ENCODE assay signal across 14 cellular contexts in genomic region chr6:14243617-14244016, GRCh38.
"Had no signal": no experiment of that assay in that cellular context is flagged by ENCODE, and none has a peak within 500 bp of the region (broad histone marks: within the 10 kb centered on the region; RNA-seq: fewer than 3 reads in every experiment).

No MANE protein-coding gene starts in this region.

- H3K36me3 ChIP-seq: ascending aorta, breast epithelium, left lung, pancreas had no signal

- H3K27me3 ChIP-seq: ascending aorta, breast epithelium, left lung, pancreas had no signal

- H3K4me3 ChIP-seq: ascending aorta, breast epithelium, left lung, pancreas had no signal

- DNase-seq: activated B cell treated with CpG ODN at 0.5 μM for 24 hours; activated CD4-positive, alpha-beta T cell treated with anti-CD3 and anti-CD28 coated beads, Interleukin-2, amount 50 U/mL, for 1 hour; activated CD8-positive, alpha-beta memory T cell treated with anti-CD3 and anti-CD28 coated beads for 24 hours; activated naive CD4-positive, alpha-beta T cell treated with Interleukin-2 at 50 U/mL for 16 hours; erythroblast; left lung; mammary epithelial cell; naive thymus-derived CD4-positive, alpha-beta T cell; pancreas; stimulated activated CD4-positive, alpha-beta T cell treated with anti-CD3 and anti-CD28 coated beads, Interleukin-12 subunit alpha, Interleukin-12 subunit beta, amount 100 ng/mL, for 4 hours; T-helper 17 cell had no signal

- H3K27ac ChIP-seq: ascending aorta, breast epithelium, left lung, pancreas had no signal

- H3K4me1 ChIP-seq: ascending aorta, breast epithelium, pancreas had no signal

- ATAC-seq: left lung; naive thymus-derived CD4-positive, alpha-beta T cell; pancreas; stimulated activated memory B cell treated with anti-CD40 and anti-IgM and Interleukin-4, amounts not matched to agents 10 μg/mL and 1 μg/mL and 100 μg/mL, for 72 hours; T-helper 17 cell had no signal
